ENCODE assay signal across 8 cellular contexts in the genomic region with DNA sequence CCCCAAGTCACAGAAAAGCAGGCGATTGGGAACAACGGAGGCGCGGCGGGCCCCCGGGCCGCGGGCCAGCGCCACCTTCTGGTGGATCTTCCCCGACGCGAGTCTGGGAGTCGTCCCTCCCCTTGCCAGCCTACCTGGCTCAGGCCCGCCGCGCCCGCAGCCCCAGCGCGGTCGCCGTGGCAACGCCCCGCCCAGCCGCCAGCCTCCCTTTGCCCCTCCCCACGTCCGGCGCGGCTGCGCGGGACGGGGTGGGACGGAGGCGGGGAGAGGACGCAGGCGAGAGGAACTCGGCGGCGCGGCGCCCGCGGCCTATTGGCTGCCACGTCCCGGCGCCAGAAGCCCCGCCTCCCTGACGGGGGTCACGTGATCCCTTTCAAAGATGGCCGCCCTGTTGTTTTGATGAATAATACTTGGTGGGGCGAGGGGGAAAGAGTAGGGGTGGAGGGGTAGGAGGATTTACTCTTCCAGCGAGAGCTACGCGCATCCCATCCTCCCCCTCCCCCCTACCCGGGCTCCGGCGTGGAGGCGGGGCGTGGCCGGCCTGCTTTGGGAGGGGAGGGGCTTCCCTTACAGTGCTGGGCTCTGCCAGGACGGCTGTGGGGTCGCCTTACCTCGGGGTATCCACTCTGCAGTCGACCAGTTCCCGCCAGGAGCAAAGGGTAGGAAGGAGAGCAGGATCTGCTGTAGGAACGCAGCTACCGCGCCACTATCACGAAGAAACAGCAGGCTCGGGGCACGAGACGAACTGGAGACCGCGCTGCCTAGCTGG. TPM values are rescaled to one million over a fixed set of nuclear protein-coding genes. Genes with fewer than 3 reads are reported as not detected.
DNase-seq lines count a peak whose midpoint lies in the region; ATAC-seq lines count a peak whose summit lies in the region.

A gene (plus strand): TSS at position 369 of the 769 bp plus-strand sequence. CDS start 713 bp downstream, outside the sequence.

- peaks cover 5% of the 10 kb centered on the region for H3K4me1 ChIP-seq in effector memory CD4-positive, alpha-beta T cell (ENCODE audit: control insufficient read depth, insufficient read depth, low read length, poor library complexity, severe bottlenecking)

- DNase-seq in COR-L47 (lab: John Stamatoyannopoulos, UW) (peak; percentile 97), HT1080 (ENCODE audit: low read depth) (peak; percentile 99), NOMO-1 (lab: John Stamatoyannopoulos, UW; ENCODE audit: unreplicated experiment in 2 of 2) (peak; percentile 96 to 98), memory B cell (ENCODE audit: low spot score in 2 of 2) (peak; percentile 95 to 99)
- peak; percentile 97 to 99 (median 98) for DNase-seq in effector memory CD4-positive, alpha-beta T cell
- DNase-seq in stimulated activated CD8-positive, alpha-beta memory T cell treated with anti-CD3 and anti-CD28 coated beads, Interleukin-12 subunit alpha, Interleukin-12 subunit beta, amount 100 ng/mL, for 24 hours (ENCODE audit: extremely low read depth) = peak; percentile 93

- no peaks in the 10 kb centered on the region for H3K27me3 Mint-ChIP-seq in memory B cell

- CTCF ChIA-PET in activated CD8-positive, alpha-beta memory T cell treated with anti-CD3 and anti-CD28 coated beads for 36 hours (lab: Charles Lee) = interaction anchor here (1.0 to 1.4 kb wide), 4 partner anchors 23 to 398 kb away, joined by 3 to 6 read pairs (median 4); no protein-coding TSS in a partner anchor

- H3K27me3 ChIP-seq in effector memory CD4-positive, alpha-beta T cell (replicated peaks; ENCODE audit: control insufficient read depth, insufficient read depth, low read length, poor library complexity, severe bottlenecking) = no peaks in the 10 kb centered on the region

- peak within 1 kb of the TSS; percentile 98 for H3K4me3 Mint-ChIP-seq in memory B cell

- H3K4me1 Mint-ChIP-seq in memory B cell = peaks cover 20% of the 10 kb centered on the region

- H3K9me3 ChIP-seq in effector memory CD4-positive, alpha-beta T cell (ENCODE audit: control insufficient read depth, low read length) = no peaks in the 10 kb centered on the region

- H3K27ac ChIP-seq in effector memory CD4-positive, alpha-beta T cell (ENCODE audit: insufficient read depth, low read length, poor library complexity, severe bottlenecking) = peak within 1 kb of the TSS; percentile 95

- H3K9me3 Mint-ChIP-seq in memory B cell = no peaks in the 10 kb centered on the region

- peaks cover 6% of the 10 kb centered on the region for H3K36me3 ChIP-seq in effector memory CD4-positive, alpha-beta T cell (ENCODE audit: control insufficient read depth, insufficient read depth, low read length)

- peak within 1 kb of the TSS; percentile 99 for H3K4me3 ChIP-seq in effector memory CD4-positive, alpha-beta T cell (ENCODE audit: insufficient read depth, low read depth, low read length, poor library complexity, severe bottlenecking)

- ATAC-seq in GM21360 (IDR thresholded peaks at IDR 0.05; ENCODE audit: unreplicated experiment) = peak; percentile 96
- ATAC-seq in memory B cell (ENCODE audit: low read depth) = peak; percentile 93

- H3K36me3 Mint-ChIP-seq in memory B cell = no peaks in the 10 kb centered on the region

- POLR2A ChIA-PET in activated CD8-positive, alpha-beta memory T cell treated with anti-CD3 and anti-CD28 coated beads for 36 hours (lab: Charles Lee) = no interaction called here

- peak within 1 kb of the TSS; percentile 97 for H3K27ac Mint-ChIP-seq in memory B cell

RNA-seq across cellular contexts. Expression of the gene that starts here (rescaled TPM):
- 19.3 and 20.8 TPM in 2 replicates for total RNA-seq in HT1080 (2014; rRNA removed; shearing (Covaris generic))
- 24.9 and 28.7 TPM in 2 replicates for polyA plus RNA-seq in HT1080 (2015; cell fraction: cytosol; rRNA removed)
- 36.3 and 43.8 TPM in 2 replicates for polyA plus RNA-seq in HT1080 (2015; cell fraction: nucleus; rRNA removed)
- total RNA-seq in activated CD8-positive, alpha-beta memory T cell treated with anti-CD3 and anti-CD28 coated beads for 36 hours = 10 to 100 TPM; 37.8 to 38.4 TPM

Comparison
In these comparisons a context has a peak if more than half of its experiments do, and no peak if none do; other contexts are left out.
1. Peak in every context shown above with its lines: DNase-seq, ATAC-seq, H3K4me3 ChIP-seq and H3K27ac ChIP-seq.